8 cellular contexts compared by ENCODE assay signal in the genomic region with DNA sequence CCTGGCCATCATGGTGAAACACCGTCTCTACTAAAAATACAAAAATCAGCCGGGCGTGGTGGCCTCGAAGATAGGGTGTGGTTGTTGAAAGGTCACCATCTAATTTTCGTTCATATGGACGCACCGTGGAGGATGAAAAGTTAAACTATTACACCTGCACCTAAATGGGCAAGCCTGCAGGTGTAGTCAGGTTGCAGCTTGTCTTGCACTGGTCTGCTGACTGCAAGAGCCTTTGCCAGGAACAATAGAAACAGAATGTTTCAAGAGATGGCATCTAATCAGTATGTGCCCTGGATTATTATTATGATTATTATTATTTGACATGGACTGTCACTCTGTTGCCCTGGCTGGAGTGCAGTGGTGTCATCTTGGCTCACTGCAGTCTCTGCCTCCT. TPM values are rescaled to one million over a fixed set of nuclear protein-coding genes. Genes with fewer than 3 reads are reported as not detected.
DNase-seq lines count a peak whose midpoint lies in the region; ATAC-seq and TF ChIP-seq lines count a peak whose summit lies in the region.

No MANE protein-coding gene starts in this region.

- H3K9ac ChIP-seq in endodermal cell (ENCODE audit: extremely low read depth, low read length, poor library complexity, severe bottlenecking) = peak overlapping the region; percentile 65

- H3K4me1 Mint-ChIP-seq in CD4-positive, alpha-beta memory T cell = peaks cover 42 to 63% (median 55%) of the 10 kb centered on the region in 4 donors
- peaks cover 32% of the 10 kb centered on the region for H3K4me1 Mint-ChIP-seq in endodermal cell

- TF ChIP-seq CTCF in NB4 (IDR thresholded peaks at IDR 0.05; ENCODE audit: low read depth, low read length) = no peak
- no peak for TF ChIP-seq CTCF in endodermal cell (conservative IDR thresholded peaks at IDR 0.05)
- TF ChIP-seq CTCF in body of pancreas (IDR thresholded peaks at IDR 0.05) = no peak

- CTCF ChIA-PET in CD4-positive, alpha-beta memory T cell (lab: Charles Lee; ENCODE audit: partially characterized antibody) = interaction anchor here (1.6 to 2.6 kb wide), 2 partner anchors 367 to 639 kb away, joined by 5 to 10 read pairs; no protein-coding TSS in a partner anchor

- POLR2A ChIA-PET in CD4-positive, alpha-beta memory T cell (lab: Charles Lee; ENCODE audit: partially characterized antibody) = interaction anchor here (1.4 kb wide), 1 partner anchor 8 kb away, joined by 3 read pairs; no protein-coding TSS in a partner anchor

- H3K27ac ChIP-seq in CD4-positive, alpha-beta memory T cell (ENCODE audit: low read depth, low read length) = peak overlapping the region; percentile 89
- H3K27ac ChIP-seq in endodermal cell (ENCODE audit: low read depth, low read length) (no peak overlapping the region), body of pancreas (peak overlapping the region in 1 of 4 donors; percentile 90)

- no peak for ATAC-seq in HG02970 (IDR thresholded peaks at IDR 0.05; ENCODE audit: low FRiP score, unreplicated experiment)
- ATAC-seq in body of pancreas = no peak

- 78 to 93% methylated on average over 7 of the region's 7 CpGs for WGBS in endodermal cell (ENCODE audit: insufficient coverage in 1 of 2, insufficient read length in 1 of 2), 2 experiments
- 19 to 23% methylated on average over 7 of the region's 7 CpGs for WGBS in body of pancreas, 2 donors

- intact Hi-C loops in CD4-positive, alpha-beta memory T cell (cut with micrococcal nuclease) = loop anchor here (2.0 to 5.0 kb wide), 2 partner anchors 333 to 1252 kb away; a partner anchor contains a TSS
- intact Hi-C loops in body of pancreas (cut with DNase I) = no loop called here

- no peaks in the 10 kb centered on the region for H3K27me3 Mint-ChIP-seq in CD4-positive, alpha-beta memory T cell
- H3K27me3 Mint-ChIP-seq in endodermal cell (ENCODE audit: insufficient read depth) = no peaks in the 10 kb centered on the region

- peaks cover 32 to 55% of the 10 kb centered on the region in 2 donors for H3K36me3 Mint-ChIP-seq in CD4-positive, alpha-beta memory T cell
- H3K36me3 Mint-ChIP-seq in endodermal cell (ENCODE audit: low read depth) = peaks cover 32% of the 10 kb centered on the region

- DNase-seq in CD4-positive, alpha-beta memory T cell = no peak
- DNase-seq in NB4 (ENCODE audit: low read depth) = no peak
- DNase-seq in endodermal cell = no peak
- no peak for DNase-seq in NCI-H1417 treated with DMSO at 0.1 percent for 48 hours (lab: John Stamatoyannopoulos, UW)
- DNase-seq in stimulated activated CD4-positive, alpha-beta T cell treated with anti-CD3 and anti-CD28 coated beads, Interleukin-1b, Interleukin-23, amount 100 ng/mL, for 48 hours = no peak
- no peak for DNase-seq in body of pancreas

- TF ChIP-seq POLR2A in NB4 (IDR thresholded peaks at IDR 0.05; ENCODE audit: extremely low read depth, insufficient read length) (no peak), body of pancreas (IDR thresholded peaks at IDR 0.05) (no peak)

- peaks cover 40% of the 10 kb centered on the region for H3K36me3 ChIP-seq in CD4-positive, alpha-beta memory T cell (ENCODE audit: insufficient read depth, low read length)
- H3K36me3 ChIP-seq in endodermal cell (ENCODE audit: control insufficient read depth, insufficient read depth, low read length) = peaks cover 34% of the 10 kb centered on the region
- peaks cover 40% of the 10 kb centered on the region for H3K36me3 ChIP-seq in neuron (ENCODE audit: insufficient read depth, low read length)
- H3K36me3 ChIP-seq in body of pancreas (replicated peaks in 1 of 2; ENCODE audit: insufficient read depth in 1 of 2, low read depth in 2 of 2) = peaks cover 6% of the 10 kb centered on the region in 2 donors

- H3K4me3 ChIP-seq in CD4-positive, alpha-beta memory T cell (ENCODE audit: low read length in 2 of 2) = peak overlapping the region; percentile 68 to 98
- H3K4me3 ChIP-seq in NB4 (ENCODE audit: low read depth, low read length) (peak overlapping the region; percentile 79), endodermal cell (ENCODE audit: low read length) (peak overlapping the region; percentile 88), neuron (ENCODE audit: low read length) (peak overlapping the region; percentile 100), body of pancreas (peak overlapping the region in 1 of 2 donors; percentile 70)

- peak overlapping the region; percentile 83 to 90 (median 89) for H3K27ac Mint-ChIP-seq in CD4-positive, alpha-beta memory T cell
- H3K27ac Mint-ChIP-seq in endodermal cell = peak overlapping the region; percentile 52

- H3K27me3 ChIP-seq in CD4-positive, alpha-beta memory T cell (ENCODE audit: insufficient read depth, low read length) = no peaks in the 10 kb centered on the region
- H3K27me3 ChIP-seq in endodermal cell (ENCODE audit: control insufficient read depth, insufficient read depth, low read length, poor library complexity, severe bottlenecking) (no peaks in the 10 kb centered on the region), neuron (ENCODE audit: insufficient read depth, low read length) (no peaks in the 10 kb centered on the region), body of pancreas (no peaks in the 10 kb centered on the region)

- H3K9me3 ChIP-seq in CD4-positive, alpha-beta memory T cell (ENCODE audit: control insufficient read depth in 1 of 2, low read length in 2 of 2) = no peaks in the 10 kb centered on the region
- no peaks in the 10 kb centered on the region for H3K9me3 ChIP-seq in endodermal cell (ENCODE audit: control insufficient read depth, low read length)
- H3K9me3 ChIP-seq in neuron (ENCODE audit: low read length) = no peaks in the 10 kb centered on the region
- no peaks in the 10 kb centered on the region for H3K9me3 ChIP-seq in body of pancreas

- H3K4me1 ChIP-seq in CD4-positive, alpha-beta memory T cell (ENCODE audit: insufficient read depth, low read length) = peaks cover 51% of the 10 kb centered on the region
- no peaks in the 10 kb centered on the region for H3K4me1 ChIP-seq in endodermal cell (ENCODE audit: control insufficient read depth, insufficient read depth, low read length)
- peaks cover 38% of the 10 kb centered on the region for H3K4me1 ChIP-seq in neuron (ENCODE audit: insufficient read depth, low read length)
- peaks cover 45% of the 10 kb centered on the region for H3K4me1 ChIP-seq in body of pancreas

- H2AFZ ChIP-seq in neuron (ENCODE audit: low read depth, low read length) = no peak overlapping the region

- peak overlapping the region; percentile 88 to 94 (median 91) for H3K4me3 Mint-ChIP-seq in CD4-positive, alpha-beta memory T cell
- H3K4me3 Mint-ChIP-seq in endodermal cell = peak overlapping the region; percentile 75

- no peaks in the 10 kb centered on the region for H3K9me3 Mint-ChIP-seq in CD4-positive, alpha-beta memory T cell
- H3K9me3 Mint-ChIP-seq in endodermal cell = no peaks in the 10 kb centered on the region

RNA-seq across cellular contexts. Expression of a gene that starts 0.9 kb away (rescaled TPM):
- total RNA-seq in CD4-positive, alpha-beta memory T cell = 100 to 1,000 TPM; 233 to 243 TPM
- 10 to 100 TPM; 35.9 to 39.2 TPM for polyA plus RNA-seq in CD4-positive, alpha-beta memory T cell
- total RNA-seq in endodermal cell (10 to 100 TPM; 51.9 to 61.6 TPM), body of pancreas (10 to 100 TPM; 45.7 to 71.2 TPM)
- 38.2 TPM for polyA plus RNA-seq in endodermal cell (2013, experiment 1 of 2)
- 35.9 TPM for polyA plus RNA-seq in endodermal cell (2013, experiment 2 of 2)

RNA-seq across cellular contexts. Expression of a gene that starts 5.7 kb away (rescaled TPM):
- total RNA-seq in CD4-positive, alpha-beta memory T cell = 10 to 100 TPM; 15.3 to 16.2 TPM
- 10 to 100 TPM; 17.7 to 18.0 TPM for polyA plus RNA-seq in CD4-positive, alpha-beta memory T cell
- total RNA-seq in endodermal cell (100 to 1,000 TPM in 1 of 2 donors, 10 to 100 TPM in 1; 87.7 to 130 TPM), body of pancreas (10 to 100 TPM; 15.8 to 16.2 TPM)
- polyA plus RNA-seq in endodermal cell (2013, experiment 1 of 2) = 148 TPM
- 147 TPM for polyA plus RNA-seq in endodermal cell (2013, experiment 2 of 2)

Comparison
In these comparisons a context has a peak if more than half of its experiments do, and no peak if none do; other contexts are left out.
1. RNA of a gene that starts 5.7 kb away (total RNA-seq): 87.7 to 130 TPM in endodermal cell; 15.3 to 16.2 TPM in CD4-positive, alpha-beta memory T cell and 15.8 to 16.2 TPM in body of pancreas; every median in the first group is over 4 times any median in the second.